8 cellular contexts compared by ENCODE assay signal in genomic region chr13:27424246-27425150, GRCh38. TPM values are rescaled to one million over a fixed set of nuclear protein-coding genes. Genes with fewer than 3 reads are reported as not detected.
A peak's percentile ranks its signal among the peaks of the same experiment; 100 is the strongest.
DNase-seq lines count a peak whose midpoint lies in the region.

Gene GTF3A (plus strand): TSS chr13:27424619.

- H3K79me1 ChIP-seq in neuronal stem cell (ENCODE audit: low read depth, low read length), result peaks cover 5% of the 10 kb centered on the region

- peak within 1 kb of the TSS; percentile 30 for H3K23ac ChIP-seq in neuronal stem cell (ENCODE audit: low read depth, low read length, poor library complexity)

- no peak within 1 kb of the TSS for H2AK5ac ChIP-seq in neuronal stem cell (ENCODE audit: low read depth, low read length)

- H3K4me3 ChIP-seq in H7 (ENCODE audit: insufficient read depth, low read depth, low read length) (peak within 1 kb of the TSS; percentile 79), MG63 (peak within 1 kb of the TSS; percentile 87), neuronal stem cell (ENCODE audit: low read length in 2 of 2) (peak within 1 kb of the TSS; percentile 91 to 96), subcutaneous abdominal adipose tissue (ENCODE audit: low read depth in 1 of 5, low read length in 5 of 5) (peak within 1 kb of the TSS; percentile 79 to 93 (median 85))

- no peak within 1 kb of the TSS for H2BK5ac ChIP-seq in neuronal stem cell (ENCODE audit: low read length)

- peak; percentile 89 for DNase-seq in ELF-1 (ENCODE audit: low read depth, low spot score)
- DNase-seq in H7, result peak; percentile 97
- peak; percentile 83 for DNase-seq in MG63
- peak; percentile 84 for DNase-seq in SK-MEL-5 (ENCODE audit: low read depth, low spot score)
- DNase-seq in activated naive CD4-positive, alpha-beta T cell treated with Interleukin-2 at 50 U/mL for 16 hours, result peak; percentile 85
- peak; percentile 77 for DNase-seq in foreskin melanocyte
- DNase-seq in neuronal stem cell (ENCODE audit: low spot score), result peak; percentile 87

- peak within 1 kb of the TSS; percentile 87 for H3K9ac ChIP-seq in neuronal stem cell (ENCODE audit: low read depth, low read length, poor library complexity)
- H3K9ac ChIP-seq in subcutaneous abdominal adipose tissue (ENCODE audit: low read length in 5 of 5), result peak within 1 kb of the TSS; percentile 76 to 93 (median 89)

- H3K4ac ChIP-seq in neuronal stem cell (ENCODE audit: low read length), result no peak within 1 kb of the TSS

- H3K9me3 ChIP-seq in MG63 (no peaks in the 10 kb centered on the region), neuronal stem cell (replicated peaks in 1 of 2; ENCODE audit: control insufficient read depth in 2 of 2, insufficient read depth in 1 of 2, low read depth in 1 of 2, low read length in 2 of 2) (no peaks in the 10 kb centered on the region), subcutaneous abdominal adipose tissue (ENCODE audit: control insufficient read depth in 5 of 5, low read length in 5 of 5) (no peaks in the 10 kb centered on the region)

- H2BK15ac ChIP-seq in neuronal stem cell (ENCODE audit: low read length), result no peak within 1 kb of the TSS

- peaks cover 15% of the 10 kb centered on the region for H3K27me3 ChIP-seq in H7 (ENCODE audit: control insufficient read depth, insufficient read depth, low read length)
- no peaks in the 10 kb centered on the region for H3K27me3 ChIP-seq in MG63
- peaks cover 0 to 30% (median 2%) of the 10 kb centered on the region in 3 experiments for H3K27me3 ChIP-seq in neuronal stem cell (ENCODE audit: control insufficient read depth in 3 of 3, insufficient read depth in 3 of 3, low read depth in 1 of 3, low read length in 3 of 3)
- no peaks in the 10 kb centered on the region for H3K27me3 ChIP-seq in subcutaneous abdominal adipose tissue (ENCODE audit: control insufficient read depth in 5 of 5, insufficient read depth in 4 of 5, low read length in 5 of 5)

- no CpG with 5 or more reads among the region's 85 CpGs for WGBS in neuronal stem cell (ENCODE audit: extremely low coverage in 2 of 2, insufficient read length in 2 of 2, insufficient replicate concordance in 1 of 2), 2 donors

- H3K27ac ChIP-seq in neuronal stem cell (replicated peaks; ENCODE audit: low read length), result no peak within 1 kb of the TSS
- H3K27ac ChIP-seq in subcutaneous abdominal adipose tissue (ENCODE audit: low read depth, low read length), result peak within 1 kb of the TSS; percentile 93

- in situ Hi-C loops in SK-MEL-5 (cut with HindIII; ENCODE audit: low pct_unique_long_range_greater_than_20kb, low sequenced_read_pairs), result no loop called here

- H3K36me3 ChIP-seq in H7 (replicated peaks; ENCODE audit: control insufficient read depth, insufficient read depth, low read length) (peaks cover 5% of the 10 kb centered on the region), MG63 (peaks cover 28% of the 10 kb centered on the region), neuronal stem cell (replicated peaks in 1 of 2; ENCODE audit: control insufficient read depth in 2 of 2, insufficient read depth in 2 of 2, low read length in 2 of 2) (peaks cover 11 to 33% of the 10 kb centered on the region in 2 donors), subcutaneous abdominal adipose tissue (ENCODE audit: control insufficient read depth in 5 of 5, insufficient read depth in 5 of 5, low read length in 5 of 5) (peaks cover 3 to 22% (median 16%) of the 10 kb centered on the region in 5 donors)

- no peak within 1 kb of the TSS for H4K8ac ChIP-seq in neuronal stem cell (ENCODE audit: low read depth, low read length)

- peak within 1 kb of the TSS; percentile 77 for H3K14ac ChIP-seq in neuronal stem cell (ENCODE audit: low read length)

- H3K4me2 ChIP-seq in neuronal stem cell (ENCODE audit: insufficient read depth, low read length, poor library complexity, severe bottlenecking), result peak within 1 kb of the TSS; percentile 92

- peaks cover 15 to 16% of the 10 kb centered on the region in 2 donors for H3K4me1 ChIP-seq in neuronal stem cell (ENCODE audit: control insufficient read depth in 2 of 2, insufficient read depth in 1 of 2, low read depth in 1 of 2, low read length in 2 of 2)
- H3K4me1 ChIP-seq in subcutaneous abdominal adipose tissue (ENCODE audit: control insufficient read depth in 5 of 5, insufficient read depth in 5 of 5, low read length in 5 of 5), result peaks cover 24 to 52% (median 46%) of the 10 kb centered on the region in 5 donors

- peak within 1 kb of the TSS; percentile 73 for H3K18ac ChIP-seq in neuronal stem cell (ENCODE audit: low read length)

- peak within 1 kb of the TSS; percentile 67 for H2BK12ac ChIP-seq in neuronal stem cell (ENCODE audit: low read length)

- no peak within 1 kb of the TSS for H4K91ac ChIP-seq in neuronal stem cell (ENCODE audit: low read depth, low read length, poor library complexity)

- H2BK120ac ChIP-seq in neuronal stem cell (ENCODE audit: low read depth, low read length), result no peak within 1 kb of the TSS

- peak within 1 kb of the TSS; percentile 87 for H2AFZ ChIP-seq in neuronal stem cell (ENCODE audit: low read length)

RNA-seq across cellular contexts. Expression of gene GTF3A, which starts in this region (rescaled TPM):
- 80.7 and 90.5 TPM in 2 replicates for total RNA-seq in H7 (2014; rRNA removed; shearing (Covaris generic))
- 310 and 416 TPM in 2 replicates for total RNA-seq in MG63 (2014; rRNA removed; shearing (Covaris generic); ENCODE audit: low replicate concordance)
- 284 and 304 TPM in 2 replicates for total RNA-seq in SK-MEL-5 (2014; rRNA removed; shearing (Covaris generic))
- polyA plus RNA-seq in SK-MEL-5 (2015; cell fraction: cytosol; rRNA removed), result 160 and 186 TPM in 2 replicates
- 123 and 161 TPM in 2 replicates for polyA plus RNA-seq in SK-MEL-5 (2015; cell fraction: nucleus; rRNA removed)
- polyA plus RNA-seq in neuronal stem cell (2013, experiment 1 of 2), result 99.1 TPM
- polyA plus RNA-seq in neuronal stem cell (2013, experiment 2 of 2), result 101 TPM
